19 cellular contexts compared by ENCODE assay signal in genomic region chr2:52955079-52955478, GRCh38.
"Had no signal": no experiment of that assay in that cellular context is flagged by ENCODE, and none has a peak within 500 bp of the region (broad histone marks: within the 10 kb centered on the region; RNA-seq: fewer than 3 reads in every experiment).

No MANE protein-coding gene starts in this region.

- H3K27ac Mint-ChIP-seq: effector memory CD8-positive, alpha-beta T cell; naive thymus-derived CD8-positive, alpha-beta T cell had no signal

- DNase-seq: effector memory CD8-positive, alpha-beta T cell; esophagus squamous epithelium; foreskin fibroblast; glutamatergic neuron; islet precursor cell; mammary epithelial cell; naive thymus-derived CD8-positive, alpha-beta T cell; small intestine; stimulated activated CD4-positive, alpha-beta T cell treated with anti-CD3 and anti-CD28 coated beads, Interleukin-12 subunit alpha, Interleukin-12 subunit beta, amount 100 ng/mL, for 4 hours; stimulated activated naive CD4-positive, alpha-beta T cell; stomach; substantia nigra; upper lobe of left lung; uterus had no signal

- H3K36me3 Mint-ChIP-seq: naive thymus-derived CD8-positive, alpha-beta T cell had no signal

- H3K4me1 Mint-ChIP-seq: naive thymus-derived CD8-positive, alpha-beta T cell had no signal

- H3K27me3 ChIP-seq: esophagus squamous epithelium, gastroesophageal sphincter, neutrophil, right atrium auricular region, stomach, upper lobe of left lung, uterus had no signal

- ATAC-seq: effector memory CD8-positive, alpha-beta T cell; gastroesophageal sphincter; left lobe of liver; naive thymus-derived CD8-positive, alpha-beta T cell had no signal

- H3K27ac ChIP-seq: esophagus squamous epithelium, gastroesophageal sphincter, neutrophil, right atrium auricular region, stomach, thoracic aorta, upper lobe of left lung, uterus had no signal

- H3K4me1 ChIP-seq: esophagus squamous epithelium, gastroesophageal sphincter, right atrium auricular region, stomach, upper lobe of left lung, uterus had no signal

- H3K27me3 Mint-ChIP-seq: effector memory CD8-positive, alpha-beta T cell; naive thymus-derived CD8-positive, alpha-beta T cell had no signal

- H3K36me3 ChIP-seq: esophagus squamous epithelium, gastroesophageal sphincter, neutrophil, right atrium auricular region, stomach, thoracic aorta, upper lobe of left lung, uterus had no signal

- H3K4me3 Mint-ChIP-seq: effector memory CD8-positive, alpha-beta T cell; naive thymus-derived CD8-positive, alpha-beta T cell had no signal

- H3K9me3 ChIP-seq: esophagus squamous epithelium, gastroesophageal sphincter, neutrophil, right atrium auricular region, stomach, thoracic aorta, upper lobe of left lung, uterus had no signal

- H3K4me3 ChIP-seq: esophagus squamous epithelium, gastroesophageal sphincter, right atrium auricular region, stomach, thoracic aorta, upper lobe of left lung, uterus had no signal

- FAIRE-seq: small intestine had no signal
